Comparison of ENCODE assay signal across 14 cellular contexts in the genomic region with DNA sequence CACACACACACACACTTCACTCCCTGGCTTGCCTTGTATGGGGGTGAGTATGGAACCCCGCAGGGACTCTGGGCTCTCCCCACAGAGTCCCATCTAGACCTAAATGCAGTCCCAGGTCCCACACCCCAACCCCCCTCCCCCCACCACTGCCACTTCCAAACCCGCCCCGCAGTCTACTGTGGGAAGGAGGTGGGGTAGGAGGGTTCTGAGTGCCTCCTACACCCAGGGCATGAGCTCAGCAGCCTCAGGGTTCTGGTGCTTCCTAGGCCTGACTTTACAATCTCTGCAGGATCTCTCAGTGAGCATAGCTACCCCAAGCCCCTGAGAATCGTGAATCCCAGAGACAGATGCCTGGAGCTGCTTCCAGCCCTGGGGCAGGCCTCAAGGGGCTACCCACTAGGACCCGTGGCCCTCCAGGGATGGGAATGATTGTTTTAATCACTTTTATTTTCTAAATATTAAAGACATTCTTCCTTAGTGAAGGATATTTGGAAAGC. TPM values are rescaled to one million over a fixed set of nuclear protein-coding genes. Genes with fewer than 3 reads are reported as not detected.
DNase-seq lines count a peak whose midpoint lies in the region; ATAC-seq and TF ChIP-seq lines count a peak whose summit lies in the region.
"Had no signal": no experiment of that assay in that cellular context is flagged by ENCODE, and none has a peak within 500 bp of the region (broad histone marks: within the 10 kb centered on the region; RNA-seq: fewer than 3 reads in every experiment).

No MANE protein-coding gene starts in this region.

- TF ChIP-seq POLR2A in suprapubic skin (IDR thresholded peaks at IDR 0.05), result no peak

- no peaks in the 10 kb centered on the region for H3K36me3 Mint-ChIP-seq in activated naive CD4-positive, alpha-beta T cell treated with anti-CD3 and anti-CD28 coated beads, Interleukin-2, amount 10 ng/mL, durations not matched to agents 7 days and 5 days
- H3K36me3 Mint-ChIP-seq in activated naive CD4-positive, alpha-beta T cell treated with anti-CD3 and anti-CD28 coated beads, Interleukin-2, amount 50 U/mL, for 72 hours, result no peaks in the 10 kb centered on the region
- no peaks in the 10 kb centered on the region for H3K36me3 Mint-ChIP-seq in activated CD8-positive, alpha-beta T cell treated with anti-CD3 and anti-CD28 coated beads, Interleukin-2, amount 10 ng/mL, durations not matched to agents 7 days and 5 days (ENCODE audit: low read depth)

- H3K4me3 Mint-ChIP-seq in activated naive CD4-positive, alpha-beta T cell treated with anti-CD3 and anti-CD28 coated beads, Interleukin-2, amount 10 ng/mL, durations not matched to agents 7 days and 5 days, result peak overlapping the region; percentile 68
- peak overlapping the region; percentile 62 for H3K4me3 Mint-ChIP-seq in activated CD8-positive, alpha-beta T cell treated with anti-CD3 and anti-CD28 coated beads, Interleukin-2, amount 10 ng/mL, durations not matched to agents 7 days and 5 days

- H3K4me3 ChIP-seq in muscle layer of colon (ENCODE audit: low read depth in 1 of 2, low read length in 2 of 2) (no peak overlapping the region), suprapubic skin (peak overlapping the region; percentile 74)

- TF ChIP-seq EP300 in suprapubic skin (IDR thresholded peaks at IDR 0.05), result no peak

- no peak overlapping the region for H3K27ac Mint-ChIP-seq in activated naive CD4-positive, alpha-beta T cell treated with anti-CD3 and anti-CD28 coated beads, Interleukin-2, amount 10 ng/mL, durations not matched to agents 7 days and 5 days
- H3K27ac Mint-ChIP-seq in activated naive CD4-positive, alpha-beta T cell treated with anti-CD3 and anti-CD28 coated beads, Interleukin-2, amount 50 U/mL, for 72 hours, result no peak overlapping the region
- H3K27ac Mint-ChIP-seq in activated CD8-positive, alpha-beta T cell treated with anti-CD3 and anti-CD28 coated beads, Interleukin-2, amount 10 ng/mL, durations not matched to agents 7 days and 5 days, result peak overlapping the region; percentile 25

- DNase-seq in activated naive CD4-positive, alpha-beta T cell treated with anti-CD3 and anti-CD28 coated beads, Interleukin-2, amount 10 ng/mL, durations not matched to agents 7 days and 5 days, result no peak
- no peak for DNase-seq in activated naive CD4-positive, alpha-beta T cell treated with anti-CD3 and anti-CD28 coated beads, Interleukin-2, amount 50 U/mL, for 72 hours (ENCODE audit: low spot score in 2 of 2)
- DNase-seq in activated CD8-positive, alpha-beta T cell treated with anti-CD3 and anti-CD28 coated beads, Interleukin-2, amount 10 ng/mL, durations not matched to agents 7 days and 5 days, result no peak
- DNase-seq in suprapubic skin (ENCODE audit: low spot score in 2 of 2), result no peak
- no peak for DNase-seq in NCI-H1048 (lab: John Stamatoyannopoulos, UW)
- no peak for DNase-seq in caudate nucleus (lab: John Stamatoyannopoulos, UW)
- DNase-seq: AML-193, MG63, NCI-H446, Peyer's patch, T-helper 9 cell had no signal

- H3K36me3 ChIP-seq in muscle layer of colon (ENCODE audit: insufficient read depth, low read length) (no peaks in the 10 kb centered on the region), suprapubic skin (no peaks in the 10 kb centered on the region)

- 83% methylated on average over 5 of the region's 5 CpGs for WGBS in suprapubic skin

- H3K27me3 ChIP-seq in muscle layer of colon (ENCODE audit: control insufficient read depth in 1 of 2, insufficient read depth in 2 of 2, low read length in 2 of 2), result no peaks in the 10 kb centered on the region
- H3K27me3 ChIP-seq in suprapubic skin, result peaks cover 3% of the 10 kb centered on the region
- H3K27me3 ChIP-seq: MG63, Peyer's patch had no signal

- POLR2A ChIA-PET in activated CD8-positive, alpha-beta T cell treated with anti-CD3 and anti-CD28 coated beads, Interleukin-2, amount 10 ng/mL, durations not matched to agents 7 days and 5 days (lab: Charles Lee), result interaction anchor here (0.8 to 1.1 kb wide), 3 partner anchors 10 to 13 kb away, joined by 3 to 8 read pairs (median 5); no protein-coding TSS in a partner anchor

- H3K27me3 Mint-ChIP-seq in activated naive CD4-positive, alpha-beta T cell treated with anti-CD3 and anti-CD28 coated beads, Interleukin-2, amount 10 ng/mL, durations not matched to agents 7 days and 5 days, result peaks cover 63% of the 10 kb centered on the region
- H3K27me3 Mint-ChIP-seq in activated CD8-positive, alpha-beta T cell treated with anti-CD3 and anti-CD28 coated beads, Interleukin-2, amount 10 ng/mL, durations not matched to agents 7 days and 5 days (ENCODE audit: low read depth), result peaks cover 7% of the 10 kb centered on the region

- no peaks in the 10 kb centered on the region for H3K9me3 Mint-ChIP-seq in activated naive CD4-positive, alpha-beta T cell treated with anti-CD3 and anti-CD28 coated beads, Interleukin-2, amount 10 ng/mL, durations not matched to agents 7 days and 5 days
- H3K9me3 Mint-ChIP-seq in activated naive CD4-positive, alpha-beta T cell treated with anti-CD3 and anti-CD28 coated beads, Interleukin-2, amount 50 U/mL, for 72 hours, result no peaks in the 10 kb centered on the region
- H3K9me3 Mint-ChIP-seq in activated CD8-positive, alpha-beta T cell treated with anti-CD3 and anti-CD28 coated beads, Interleukin-2, amount 10 ng/mL, durations not matched to agents 7 days and 5 days (ENCODE audit: insufficient read depth), result no peaks in the 10 kb centered on the region

- H3K27ac ChIP-seq in muscle layer of colon (ENCODE audit: low read depth, low read length) (peak overlapping the region; percentile 8), suprapubic skin (no peak overlapping the region), caudate nucleus (ENCODE audit: low read depth, low read length) (no peak overlapping the region)

- ATAC-seq in activated naive CD4-positive, alpha-beta T cell treated with anti-CD3 and anti-CD28 coated beads, Interleukin-2, amount 50 U/mL, for 72 hours, result no peak
- ATAC-seq in activated CD8-positive, alpha-beta T cell treated with anti-CD3 and anti-CD28 coated beads, Interleukin-2, amount 10 ng/mL, durations not matched to agents 7 days and 5 days, result no peak
- no peak for ATAC-seq in HG02970 (IDR thresholded peaks at IDR 0.05; ENCODE audit: low FRiP score, unreplicated experiment)

- peaks cover 21% of the 10 kb centered on the region for H3K4me1 Mint-ChIP-seq in activated naive CD4-positive, alpha-beta T cell treated with anti-CD3 and anti-CD28 coated beads, Interleukin-2, amount 10 ng/mL, durations not matched to agents 7 days and 5 days
- H3K4me1 Mint-ChIP-seq in activated CD8-positive, alpha-beta T cell treated with anti-CD3 and anti-CD28 coated beads, Interleukin-2, amount 10 ng/mL, durations not matched to agents 7 days and 5 days (ENCODE audit: low read depth), result peaks cover 24% of the 10 kb centered on the region

- H3K4me1 ChIP-seq in muscle layer of colon (ENCODE audit: insufficient read depth, low read length) (peaks cover 39% of the 10 kb centered on the region), suprapubic skin (peaks cover 46% of the 10 kb centered on the region)

- CTCF ChIA-PET in activated naive CD4-positive, alpha-beta T cell treated with anti-CD3 and anti-CD28 coated beads, Interleukin-2, amount 10 ng/mL, durations not matched to agents 7 days and 5 days (lab: Charles Lee), result interaction anchor here (1.3 to 2.3 kb wide), 2 partner anchors 11 to 27 kb away, joined by 3 to 7 read pairs; no protein-coding TSS in a partner anchor
- CTCF ChIA-PET in activated CD8-positive, alpha-beta T cell treated with anti-CD3 and anti-CD28 coated beads, Interleukin-2, amount 10 ng/mL, durations not matched to agents 7 days and 5 days (lab: Charles Lee), result interaction anchor here (1.6 kb wide), 1 partner anchor 13 kb away, joined by 4 read pairs; no protein-coding TSS in a partner anchor

- H3K9me3 ChIP-seq in muscle layer of colon (ENCODE audit: low read length) (no peaks in the 10 kb centered on the region), suprapubic skin (no peaks in the 10 kb centered on the region)
- H3K9me3 ChIP-seq: MG63, mucosa of descending colon, Peyer's patch had no signal

- H3K9ac ChIP-seq in muscle layer of colon (ENCODE audit: low read length), result no peak overlapping the region

- TF ChIP-seq CTCF in suprapubic skin (IDR thresholded peaks at IDR 0.05), result no peak

RNA-seq across cellular contexts. Expression of a gene that starts 1.5 kb away (rescaled TPM):
- 10 to 100 TPM in 1 of 2 donors, 1 to 10 TPM in 1; 4.5 to 10.0 TPM for total RNA-seq in activated naive CD4-positive, alpha-beta T cell treated with anti-CD3 and anti-CD28 coated beads, Interleukin-2, amount 50 U/mL, for 72 hours
- total RNA-seq in activated CD8-positive, alpha-beta T cell treated with anti-CD3 and anti-CD28 coated beads, Interleukin-2, amount 10 ng/mL, durations not matched to agents 7 days and 5 days, result 1 to 10 TPM; 5.6 to 6.4 TPM
- total RNA-seq in suprapubic skin, result 10 to 100 TPM; 12.1 to 14.9 (median 13.7) TPM

RNA-seq across cellular contexts. Expression of a gene that starts 22.1 kb away (rescaled TPM):
- total RNA-seq in activated naive CD4-positive, alpha-beta T cell treated with anti-CD3 and anti-CD28 coated beads, Interleukin-2, amount 50 U/mL, for 72 hours, result 10 to 100 TPM; 13.3 to 26.2 TPM
- total RNA-seq in activated CD8-positive, alpha-beta T cell treated with anti-CD3 and anti-CD28 coated beads, Interleukin-2, amount 10 ng/mL, durations not matched to agents 7 days and 5 days, result 10 to 100 TPM; 56.5 to 57.0 TPM
- 10 to 100 TPM; 37.0 to 66.9 (median 57.8) TPM for total RNA-seq in suprapubic skin
